In genomic region chr2:89833116-89833779, GRCh38 we compare ENCODE assay signal across 10 cellular contexts.
A peak's percentile ranks its signal among the peaks of the same experiment; 100 is the strongest.
DNase-seq lines count a peak whose midpoint lies in the region; ATAC-seq, FAIRE-seq and TF ChIP-seq lines count a peak whose summit lies in the region.
"Had no signal": no experiment of that assay in that cellular context is flagged by ENCODE, and none has a peak within 500 bp of the region (broad histone marks: within the 10 kb centered on the region; RNA-seq: fewer than 3 reads in every experiment).

No MANE protein-coding gene starts in this region.

- FAIRE-seq in HepG2 (lab: Jason Lieb, UNC), result no peak
- FAIRE-seq: astrocyte had no signal

- no peak overlapping the region for H3K27ac ChIP-seq in HepG2 (ENCODE audit: extremely low read length, insufficient read depth, low read length)
- H3K27ac ChIP-seq in suprapubic skin, result no peak overlapping the region
- H3K27ac ChIP-seq in esophagus squamous epithelium, result no peak overlapping the region
- H3K27ac ChIP-seq in Peyer's patch, result no peak overlapping the region

- in situ Hi-C loops in HepG2 (cut with HindIII; ENCODE audit: extremely low pct_ligation_motif_present, low pct_unique_long_range_greater_than_20kb), result no loop called here

- POLR2A ChIA-PET in HepG2 (lab: Yijun Ruan, JAX), result no interaction called here

- H3K27me3 ChIP-seq in HepG2 (ENCODE audit: control insufficient read depth in 1 of 2, insufficient read depth in 2 of 2, low read length in 2 of 2) (no peaks in the 10 kb centered on the region), suprapubic skin (no peaks in the 10 kb centered on the region), esophagus squamous epithelium (no peaks in the 10 kb centered on the region), Peyer's patch (no peaks in the 10 kb centered on the region)

- no peak overlapping the region for H3K4me3 ChIP-seq in HepG2 (replicated peaks in 1 of 3; ENCODE audit: insufficient read depth in 1 of 3, low read depth in 2 of 3, low read length in 3 of 3)
- no peak overlapping the region for H3K4me3 ChIP-seq in suprapubic skin
- no peak overlapping the region for H3K4me3 ChIP-seq in esophagus squamous epithelium
- no peak overlapping the region for H3K4me3 ChIP-seq in Peyer's patch

- TF ChIP-seq EP300 in HepG2 (IDR thresholded peaks at IDR 0.05; ENCODE audit: low read depth in 2 of 2, low read length in 2 of 2) (no peak), HepG2 (CRISPR knock-in tag; IDR thresholded peaks at IDR 0.05; ENCODE audit: borderline replicate concordance) (no peak), suprapubic skin (IDR thresholded peaks at IDR 0.05) (no peak)

- H3K79me2 ChIP-seq in HepG2 (ENCODE audit: insufficient read depth, low read length), result no peaks in the 10 kb centered on the region

- CTCF ChIA-PET in HepG2 (lab: Yijun Ruan, JAX; ENCODE audit: low intra/inter-chr PET ratio, low total read pairs), result no interaction called here

- TF ChIP-seq POLR2A in HepG2 (IDR thresholded peaks at IDR 0.05; ENCODE audit: insufficient read depth in 1 of 2, low read depth in 2 of 2, low read length in 2 of 2), result no peak
- no peak for TF ChIP-seq POLR2A in suprapubic skin (IDR thresholded peaks at IDR 0.05)
- no peak for TF ChIP-seq POLR2A in esophagus squamous epithelium (IDR thresholded peaks at IDR 0.05)
- TF ChIP-seq POLR2A in Peyer's patch (IDR thresholded peaks at IDR 0.05), result no peak

- ATAC-seq in GM18867 (IDR thresholded peaks at IDR 0.05; ENCODE audit: unreplicated experiment) (peak; percentile 48), GM21825 (IDR thresholded peaks at IDR 0.05; ENCODE audit: unreplicated experiment) (peak; percentile 42), HG03469 (IDR thresholded peaks at IDR 0.05; ENCODE audit: unreplicated experiment) (peak; percentile 33), HepG2 (peak; percentile 70)

- no peak overlapping the region for H3K9ac ChIP-seq in HepG2 (ENCODE audit: insufficient read depth, low read depth, low read length)

- no peaks in the 10 kb centered on the region for H4K20me1 ChIP-seq in HepG2 (ENCODE audit: insufficient read depth, low read length)

- H3K9me3 ChIP-seq in HepG2 (ENCODE audit: low read length) (no peaks in the 10 kb centered on the region), suprapubic skin (peaks cover 39% of the 10 kb centered on the region), esophagus squamous epithelium (peaks cover 0 to 10% (median 3%) of the 10 kb centered on the region in 3 donors), Peyer's patch (peaks cover 0 to 49% (median 2%) of the 10 kb centered on the region in 4 donors)

- no peak overlapping the region for H2AFZ ChIP-seq in HepG2 (ENCODE audit: low read length)

- H3K4me2 ChIP-seq in HepG2 (ENCODE audit: low read depth, low read length), result no peak overlapping the region

- WGBS in HepG2 (ENCODE audit: low lambda C conversion rate), result 6% methylated on average over 12 of the region's 12 CpGs
- 75% methylated on average over 12 of the region's 12 CpGs for WGBS in suprapubic skin
- WGBS in esophagus squamous epithelium, 2 donors, result 65 to 75% methylated on average over 12 of the region's 12 CpGs

- H3K4me1 ChIP-seq in HepG2 (ENCODE audit: insufficient read depth, low read length), result no peaks in the 10 kb centered on the region
- no peaks in the 10 kb centered on the region for H3K4me1 ChIP-seq in suprapubic skin
- H3K4me1 ChIP-seq in esophagus squamous epithelium, result no peaks in the 10 kb centered on the region
- H3K4me1 ChIP-seq in Peyer's patch, result no peaks in the 10 kb centered on the region

- no peak for TF ChIP-seq CTCF in HepG2 (CRISPR knock-in tag; IDR thresholded peaks at IDR 0.05)
- no peak for TF ChIP-seq CTCF in suprapubic skin (IDR thresholded peaks at IDR 0.05)
- TF ChIP-seq CTCF in esophagus squamous epithelium (IDR thresholded peaks at IDR 0.05), result no peak
- TF ChIP-seq CTCF in Peyer's patch (IDR thresholded peaks at IDR 0.05), result no peak

- intact Hi-C loops in HepG2 (cut with micrococcal nuclease; ENCODE audit: unreplicated experiment), result no loop called here
- intact Hi-C loops in esophagus squamous epithelium (cut with DNase I), result no loop called here

- H3K36me3 ChIP-seq in HepG2 (replicated peaks in 1 of 2; ENCODE audit: control insufficient read depth in 1 of 2, insufficient read depth in 2 of 2, low read length in 2 of 2), result no peaks in the 10 kb centered on the region
- no peaks in the 10 kb centered on the region for H3K36me3 ChIP-seq in suprapubic skin
- no peaks in the 10 kb centered on the region for H3K36me3 ChIP-seq in esophagus squamous epithelium
- no peaks in the 10 kb centered on the region for H3K36me3 ChIP-seq in Peyer's patch

- DNase-seq in HepG2 (ENCODE audit: low spot score) (no peak), NCI-H774 (lab: John Stamatoyannopoulos, UW) (no peak), suprapubic skin (ENCODE audit: low spot score in 2 of 2) (no peak), esophagus squamous epithelium (lab: John Stamatoyannopoulos, UW) (no peak), Peyer's patch (no peak)
- DNase-seq: DND-41 had no signal

- no peak for TF ChIP-seq RAD21 in HepG2 (CRISPR knock-in tag; IDR thresholded peaks at IDR 0.05)

- no TSS peak for BruUV-seq in HepG2 (replicated peaks; lab: Mats Ljungman, UMichigan)

TF ChIP-seq in HepG2, 621 proteins besides CTCF, POLR2A, EP300 and RAD21 (continues in another document):
- TF ChIP-seq ZNF598 (CRISPR knock-in tag; IDR thresholded peaks at IDR 0.05; ENCODE audit: borderline replicate concordance) (no peak), HNRNPH1 (optimal IDR thresholded peaks at IDR 0.05; ENCODE audit: low read depth, low read length) (no peak), ZNF382 (CRISPR knock-in tag; IDR thresholded peaks at IDR 0.05; ENCODE audit: borderline replicate concordance) (no peak), TRAFD1 (CRISPR knock-in tag; IDR thresholded peaks at IDR 0.05; ENCODE audit: borderline replicate concordance) (no peak), NONO (IDR thresholded peaks at IDR 0.05) (0 out of 2 replicates have a peak, but pooled peaks have one; percentile 3), NONO (CRISPR knock-in tag; conservative IDR thresholded peaks at IDR 0.05) (no peak), FOSL2 (CRISPR knock-in tag; IDR thresholded peaks at IDR 0.05) (no peak), ZNF75D (CRISPR knock-in tag; IDR thresholded peaks at IDR 0.05; ENCODE audit: borderline replicate concordance) (no peak), ZNF781 (CRISPR knock-in tag; IDR thresholded peaks at IDR 0.05; ENCODE audit: borderline replicate concordance, not compliant biosample characterization) (no peak), PCBP2 (optimal IDR thresholded peaks at IDR 0.05; ENCODE audit: low read depth, low read length, poor library complexity, severe bottlenecking) (peak; percentile 27)
- TF ChIP-seq, protein P1, sequence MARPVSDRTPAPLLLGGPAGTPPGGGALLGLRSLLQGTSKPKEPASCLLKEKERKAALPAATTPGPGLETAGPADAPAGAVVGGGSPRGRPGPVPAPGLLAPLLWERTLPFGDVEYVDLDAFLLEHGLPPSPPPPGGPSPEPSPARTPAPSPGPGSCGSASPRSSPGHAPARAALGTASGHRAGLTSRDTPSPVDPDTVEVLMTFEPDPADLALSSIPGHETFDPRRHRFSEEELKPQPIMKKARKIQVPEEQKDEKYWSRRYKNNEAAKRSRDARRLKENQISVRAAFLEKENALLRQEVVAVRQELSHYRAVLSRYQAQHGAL (CRISPR knock-in tag; IDR thresholded peaks at IDR 0.05; ENCODE audit: not compliant biosample characterization), result no peak
- TF ChIP-seq, protein P2, sequence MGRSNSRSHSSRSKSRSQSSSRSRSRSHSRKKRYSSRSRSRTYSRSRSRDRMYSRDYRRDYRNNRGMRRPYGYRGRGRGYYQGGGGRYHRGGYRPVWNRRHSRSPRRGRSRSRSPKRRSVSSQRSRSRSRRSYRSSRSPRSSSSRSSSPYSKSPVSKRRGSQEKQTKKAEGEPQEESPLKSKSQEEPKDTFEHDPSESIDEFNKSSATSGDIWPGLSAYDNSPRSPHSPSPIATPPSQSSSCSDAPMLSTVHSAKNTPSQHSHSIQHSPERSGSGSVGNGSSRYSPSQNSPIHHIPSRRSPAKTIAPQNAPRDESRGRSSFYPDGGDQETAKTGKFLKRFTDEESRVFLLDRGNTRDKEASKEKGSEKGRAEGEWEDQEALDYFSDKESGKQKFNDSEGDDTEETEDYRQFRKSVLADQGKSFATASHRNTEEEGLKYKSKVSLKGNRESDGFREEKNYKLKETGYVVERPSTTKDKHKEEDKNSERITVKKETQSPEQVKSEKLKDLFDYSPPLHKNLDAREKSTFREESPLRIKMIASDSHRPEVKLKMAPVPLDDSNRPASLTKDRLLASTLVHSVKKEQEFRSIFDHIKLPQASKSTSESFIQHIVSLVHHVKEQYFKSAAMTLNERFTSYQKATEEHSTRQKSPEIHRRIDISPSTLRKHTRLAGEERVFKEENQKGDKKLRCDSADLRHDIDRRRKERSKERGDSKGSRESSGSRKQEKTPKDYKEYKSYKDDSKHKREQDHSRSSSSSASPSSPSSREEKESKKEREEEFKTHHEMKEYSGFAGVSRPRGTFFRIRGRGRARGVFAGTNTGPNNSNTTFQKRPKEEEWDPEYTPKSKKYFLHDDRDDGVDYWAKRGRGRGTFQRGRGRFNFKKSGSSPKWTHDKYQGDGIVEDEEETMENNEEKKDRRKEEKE (IDR thresholded peaks at IDR 0.05), result no peak
